Comparison of ENCODE assay signal across 11 cellular contexts in the genomic region with DNA sequence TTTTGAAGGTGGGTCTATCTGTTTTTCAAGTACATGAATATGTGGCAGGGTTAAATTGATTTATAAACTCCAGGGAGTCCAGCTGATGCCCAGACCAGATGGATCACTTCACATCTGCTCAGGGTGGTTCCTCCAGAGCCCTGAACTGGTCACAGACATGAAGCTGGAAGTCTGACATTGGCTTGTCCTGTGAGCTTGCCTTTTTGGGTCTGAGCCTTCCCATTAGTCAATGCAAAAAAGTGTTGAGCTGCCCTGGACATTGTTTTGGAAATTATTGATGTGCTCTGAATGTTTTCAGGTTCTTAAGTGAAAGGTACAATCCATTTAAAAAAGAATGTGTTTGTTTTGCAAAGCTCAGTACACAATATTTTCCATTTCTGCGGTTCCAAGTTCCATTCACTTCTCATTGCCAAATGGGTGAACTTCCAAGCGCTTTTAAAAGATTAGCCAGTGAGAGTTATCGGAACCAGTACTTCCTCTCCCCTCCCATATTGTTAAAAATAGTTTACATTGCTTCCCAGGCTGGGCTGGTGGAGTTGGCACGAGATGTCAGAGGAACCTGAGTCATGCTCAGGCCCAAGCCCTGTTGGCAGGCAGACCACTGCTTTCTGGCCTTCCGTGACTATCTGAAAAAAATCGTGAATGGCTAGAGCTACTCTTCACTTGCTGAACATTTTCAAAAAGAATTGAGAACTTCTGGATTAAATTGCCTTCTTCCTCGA. TPM values are rescaled to one million over a fixed set of nuclear protein-coding genes. Genes with fewer than 3 reads are reported as not detected.
DNase-seq lines count a peak whose midpoint lies in the region; ATAC-seq and TF ChIP-seq lines count a peak whose summit lies in the region.
"Had no signal": no experiment of that assay in that cellular context is flagged by ENCODE, and none has a peak within 500 bp of the region (broad histone marks: within the 10 kb centered on the region; RNA-seq: fewer than 3 reads in every experiment).

No MANE protein-coding gene starts in this region.

- CTCF ChIA-PET in AG04449 (lab: Yijun Ruan, JAX): no interaction called here

- no peaks in the 10 kb centered on the region for H3K36me3 Mint-ChIP-seq in activated naive CD8-positive, alpha-beta T cell treated with anti-CD3 and anti-CD28 coated beads for 36 hours
- peaks cover 0 to 21% (median 0%) of the 10 kb centered on the region in 3 donors for H3K36me3 Mint-ChIP-seq in naive thymus-derived CD8-positive, alpha-beta T cell
- H3K36me3 Mint-ChIP-seq: activated naive CD8-positive, alpha-beta T cell had no signal

- no peak overlapping the region for H3K4me3 ChIP-seq in AG04449 (ENCODE audit: low read depth, low read length)
- no peak overlapping the region for H3K4me3 ChIP-seq in mucosa of descending colon

- no peaks in the 10 kb centered on the region for H3K36me3 ChIP-seq in mucosa of descending colon (ENCODE audit: low read depth)

- H3K9me3 ChIP-seq in mucosa of descending colon: peaks cover 13% of the 10 kb centered on the region

- H3K27me3 Mint-ChIP-seq in activated naive CD8-positive, alpha-beta T cell treated with anti-CD3 and anti-CD28 coated beads for 36 hours: peaks cover 13% of the 10 kb centered on the region
- H3K27me3 Mint-ChIP-seq in naive thymus-derived CD8-positive, alpha-beta T cell: peaks cover 7 to 18% (median 11%) of the 10 kb centered on the region in 5 donors

- no peak overlapping the region for H3K27ac Mint-ChIP-seq in activated naive CD8-positive, alpha-beta T cell treated with anti-CD3 and anti-CD28 coated beads for 36 hours
- H3K27ac Mint-ChIP-seq in naive thymus-derived CD8-positive, alpha-beta T cell: peak overlapping the region in 1 of 10 donors; percentile 87
- H3K27ac Mint-ChIP-seq: activated naive CD8-positive, alpha-beta T cell had no signal

- POLR2A ChIA-PET in AG04449 (lab: Yijun Ruan, JAX): no interaction called here
- POLR2A ChIA-PET in naive thymus-derived CD8-positive, alpha-beta T cell (lab: Charles Lee): no interaction called here

- H3K4me1 Mint-ChIP-seq in activated naive CD8-positive, alpha-beta T cell treated with anti-CD3 and anti-CD28 coated beads for 36 hours: peaks cover 5% of the 10 kb centered on the region
- H3K4me1 Mint-ChIP-seq in naive thymus-derived CD8-positive, alpha-beta T cell: no peaks in the 10 kb centered on the region
- H3K4me1 Mint-ChIP-seq: nephron had no signal

- no peaks in the 10 kb centered on the region for H3K4me1 ChIP-seq in mucosa of descending colon (ENCODE audit: low read depth)

- H3K9me3 Mint-ChIP-seq in activated naive CD8-positive, alpha-beta T cell treated with anti-CD3 and anti-CD28 coated beads for 36 hours: peaks cover 17% of the 10 kb centered on the region
- H3K9me3 Mint-ChIP-seq in naive thymus-derived CD8-positive, alpha-beta T cell: peaks cover 3 to 30% (median 20%) of the 10 kb centered on the region in 9 donors

- DNase-seq in AG04449 (ENCODE audit: low read depth, low spot score) (peak; percentile 59), OCI-M1 (lab: John Stamatoyannopoulos, UW) (peak; percentile 77), mucosa of descending colon (peak in 2 of 3 donors; percentile 17 to 53), 8988T (no peak)
- no peak for DNase-seq in activated effector memory CD4-positive, alpha-beta T cell treated with Interleukin-2 at 50 U/mL for 16 hours
- DNase-seq in activated naive CD8-positive, alpha-beta T cell treated with anti-CD3 and anti-CD28 coated beads for 36 hours: no peak
- no peak for DNase-seq in naive thymus-derived CD8-positive, alpha-beta T cell
- DNase-seq: SHP77 had no signal

- peak; percentile 84 for ATAC-seq in esophagus mucosa
- peak; percentile 43 for ATAC-seq in mucosa of descending colon
- no peak for ATAC-seq in naive thymus-derived CD8-positive, alpha-beta T cell

- intact Hi-C loops in mucosa of descending colon (cut with DNase I, micrococcal nuclease): no loop called here

- TF ChIP-seq CTCF in AG04449 (IDR thresholded peaks at IDR 0.05; ENCODE audit: insufficient read depth, low read length, missing control alignments) (no peak), mucosa of descending colon (IDR thresholded peaks at IDR 0.05) (no peak)

- H3K4me3 Mint-ChIP-seq in activated naive CD8-positive, alpha-beta T cell treated with anti-CD3 and anti-CD28 coated beads for 36 hours: no peak overlapping the region
- no peak overlapping the region for H3K4me3 Mint-ChIP-seq in naive thymus-derived CD8-positive, alpha-beta T cell
- H3K4me3 Mint-ChIP-seq: activated naive CD8-positive, alpha-beta T cell; nephron had no signal

RNA-seq across cellular contexts. Expression of a gene that starts 52.1 kb away (rescaled TPM):
- total RNA-seq in esophagus mucosa: 11.6 TPM
- 100 to 1,000 TPM in 1 of 3 donors, 10 to 100 TPM in 2; 31.6 to 110 (median 60.6) TPM for total RNA-seq in mucosa of descending colon
- not detected for total RNA-seq in activated naive CD8-positive, alpha-beta T cell treated with anti-CD3 and anti-CD28 coated beads for 36 hours
- total RNA-seq in naive thymus-derived CD8-positive, alpha-beta T cell: not detected
- not detected for polyA plus RNA-seq in naive thymus-derived CD8-positive, alpha-beta T cell

Comparison
In these comparisons a context has a peak if more than half of its experiments do, and no peak if none do; other contexts are left out.
1. DNase-seq: peak in AG04449 (single experiment), OCI-M1 (single experiment) and mucosa of descending colon (2 of 3); none in activated effector memory CD4-positive, alpha-beta T cell treated with Interleukin-2 at 50 U/mL for 16 hours (single experiment), activated naive CD8-positive, alpha-beta T cell treated with anti-CD3 and anti-CD28 coated beads for 36 hours (single experiment), 8988T (single experiment) and naive thymus-derived CD8-positive, alpha-beta T cell (0 of 10).
2. ATAC-seq: peak in esophagus mucosa (single experiment) and mucosa of descending colon (single experiment); none in naive thymus-derived CD8-positive, alpha-beta T cell (0 of 2).
3. RNA of a gene that starts 52.1 kb away (total RNA-seq): 31.6 to 110 TPM in mucosa of descending colon and 11.6 TPM in esophagus mucosa (single experiment); not detected in activated naive CD8-positive, alpha-beta T cell treated with anti-CD3 and anti-CD28 coated beads for 36 hours and not detected in naive thymus-derived CD8-positive, alpha-beta T cell; every median in the first group is over 10 times any median in the second.